In the genomic region with DNA sequence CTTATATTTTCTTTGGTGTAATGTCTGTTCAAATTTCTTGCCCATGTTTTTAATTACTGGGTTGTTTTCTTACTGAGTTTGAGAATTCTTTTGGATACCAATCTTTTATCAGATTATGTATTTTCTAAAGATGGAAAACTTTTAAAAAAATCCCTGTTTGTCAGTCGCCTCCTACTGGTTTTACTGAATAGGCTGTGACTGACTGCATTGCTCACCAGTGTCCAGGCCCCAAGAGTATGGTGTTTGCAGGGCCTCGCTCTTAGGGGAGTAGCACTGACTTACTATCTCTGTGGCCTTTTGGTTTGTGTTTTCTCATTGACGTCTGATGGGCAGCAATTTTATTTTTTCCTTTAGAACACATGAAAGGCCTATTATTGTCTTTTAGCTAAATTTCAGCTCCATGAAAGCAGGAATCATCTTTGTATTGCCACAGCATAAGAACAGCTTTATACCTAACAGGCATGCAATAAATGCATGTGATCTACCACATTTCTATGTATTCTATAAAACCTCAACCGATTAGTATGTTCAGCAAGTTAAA, we compare ENCODE assay signal across 17 cellular contexts.
DNase-seq lines count a peak whose midpoint lies in the region; ATAC-seq and TF ChIP-seq lines count a peak whose summit lies in the region.
"Had no signal": no experiment of that assay in that cellular context is flagged by ENCODE, and none has a peak within 500 bp of the region (broad histone marks: within the 10 kb centered on the region; RNA-seq: fewer than 3 reads in every experiment).

No MANE protein-coding gene starts in this region.

- DNase-seq in ELR (ENCODE audit: low read depth) (peak; percentile 8), OCI-LY7 (ENCODE audit: low spot score) (no peak), foreskin keratinocyte (no peak), neural progenitor cell (ENCODE audit: low spot score) (no peak), transverse colon (no peak), germinal center (ENCODE audit: low spot score) (no peak), ovary (no peak)
- DNase-seq: CD4-positive, alpha-beta memory T cell; DMS53; Kasumi-1; NCI-H1105; NCI-H2081 treated with DMSO at 0.1 percent for 48 hours; OCI-M1; SHP77; SK-N-SH had no signal

- H3K36me3 Mint-ChIP-seq in neural progenitor cell, result peaks cover 8% of the 10 kb centered on the region

- WGBS in transverse colon (ENCODE audit: low coverage in 1 of 2), 2 donors, result 83 to 84% methylated on average over 4 of the region's 4 CpGs
- WGBS in ovary, 3 donors, result 58 to 84% (median 79%) methylated on average over 4 of the region's 4 CpGs

- BruUV-seq in OCI-LY7 (replicated peaks; lab: Mats Ljungman, UMichigan), result no TSS peak

- ATAC-seq in foreskin keratinocyte, result no peak

- H3K36me3 ChIP-seq in OCI-LY7 (ENCODE audit: insufficient read depth, low read length) (peaks cover 47% of the 10 kb centered on the region; the same call in 1 of the 2 replicates), neural progenitor cell (no peaks in the 10 kb centered on the region), transverse colon (no peaks in the 10 kb centered on the region), ovary (no peaks in the 10 kb centered on the region)

- intact Hi-C loops in OCI-LY7 (cut with micrococcal nuclease; ENCODE audit: unreplicated experiment), result no loop called here
- intact Hi-C loops in transverse colon (cut with DNase I; ENCODE audit: low total_unique reads), result no loop called here
- intact Hi-C loops in ovary (cut with DNase I), result no loop called here

- H2AFZ ChIP-seq in OCI-LY7 (ENCODE audit: low read length) (no peak overlapping the region), neural progenitor cell (replicated peaks) (no peak overlapping the region)

- H3K4me3 ChIP-seq in OCI-LY7 (ENCODE audit: low read depth, low read length, poor library complexity, severe bottlenecking), result no peak overlapping the region
- H3K4me3 ChIP-seq in neural progenitor cell, result no peak overlapping the region
- no peak overlapping the region for H3K4me3 ChIP-seq in transverse colon
- H3K4me3 ChIP-seq in ovary, result no peak overlapping the region
- H3K4me3 ChIP-seq: A549, BLaER1 had no signal

- H3K4me1 ChIP-seq in OCI-LY7 (ENCODE audit: insufficient read depth, low read length, poor library complexity, severe bottlenecking), result no peaks in the 10 kb centered on the region
- H3K4me1 ChIP-seq in foreskin keratinocyte, result no peaks in the 10 kb centered on the region
- peaks cover 50% of the 10 kb centered on the region for H3K4me1 ChIP-seq in neural progenitor cell
- peaks cover 0 to 7% (median 3%) of the 10 kb centered on the region in 4 donors for H3K4me1 ChIP-seq in transverse colon
- H3K4me1 ChIP-seq in ovary (ENCODE audit: insufficient read depth), result no peaks in the 10 kb centered on the region
- H3K4me1 ChIP-seq: A549, BLaER1 had no signal

- peaks cover 47% of the 10 kb centered on the region for H3F3A ChIP-seq in neural progenitor cell (ENCODE audit: low read depth)

- H3K9me3 ChIP-seq in OCI-LY7 (ENCODE audit: low read length), result no peaks in the 10 kb centered on the region
- H3K9me3 ChIP-seq in neural progenitor cell (ENCODE audit: low read depth), result no peaks in the 10 kb centered on the region
- no peaks in the 10 kb centered on the region for H3K9me3 ChIP-seq in transverse colon
- no peaks in the 10 kb centered on the region for H3K9me3 ChIP-seq in ovary
- H3K9me3 ChIP-seq: A549, BLaER1, SK-N-SH had no signal

- H3K27ac ChIP-seq in OCI-LY7 (ENCODE audit: low read depth, low read length, poor library complexity, severe bottlenecking) (no peak overlapping the region), foreskin keratinocyte (no peak overlapping the region), neural progenitor cell (no peak overlapping the region), transverse colon (no peak overlapping the region), ovary (no peak overlapping the region)
- H3K27ac ChIP-seq: A549, BLaER1 had no signal

- no peak overlapping the region for H3K4me3 Mint-ChIP-seq in neural progenitor cell
- H3K4me3 Mint-ChIP-seq: CD4-positive, alpha-beta memory T cell had no signal

- H3K4me2 ChIP-seq in OCI-LY7 (ENCODE audit: low read length), result no peak overlapping the region
- H3K4me2 ChIP-seq in neural progenitor cell, result peak overlapping the region; percentile 7
- H3K4me2 ChIP-seq: A549, BLaER1, SK-N-SH had no signal

- TF ChIP-seq CTCF in OCI-LY7 (conservative IDR thresholded peaks at IDR 0.05; ENCODE audit: low read length), result peak; percentile 24; the same call in 1 of the 2 replicates
- TF ChIP-seq CTCF in foreskin keratinocyte (conservative IDR thresholded peaks at IDR 0.05), result peak; percentile 9
- no peak for TF ChIP-seq CTCF in neural progenitor cell (IDR thresholded peaks at IDR 0.05)
- no peak for TF ChIP-seq CTCF in transverse colon (IDR thresholded peaks at IDR 0.05)
- no peak for TF ChIP-seq CTCF in ovary (IDR thresholded peaks at IDR 0.05)

- H3K27me3 Mint-ChIP-seq in neural progenitor cell (ENCODE audit: insufficient read depth, low read depth), result no peaks in the 10 kb centered on the region
- H3K27me3 Mint-ChIP-seq: CD4-positive, alpha-beta memory T cell had no signal

- CTCF ChIA-PET in OCI-LY7 (lab: Charles Lee; ENCODE audit: unreplicated experiment), result no interaction called here

- no peak overlapping the region for H3K27ac Mint-ChIP-seq in neural progenitor cell
- H3K27ac Mint-ChIP-seq: CD4-positive, alpha-beta memory T cell had no signal

- H3K9me2 ChIP-seq in OCI-LY7 (ENCODE audit: insufficient read depth, low read length), result no peaks in the 10 kb centered on the region
- H3K9me2 ChIP-seq: SK-N-SH had no signal

- no peaks in the 10 kb centered on the region for H4K20me1 ChIP-seq in OCI-LY7 (ENCODE audit: insufficient read depth, low read length)
- H4K20me1 ChIP-seq in neural progenitor cell (ENCODE audit: low read depth), result no peaks in the 10 kb centered on the region
- H4K20me1 ChIP-seq: BLaER1 had no signal

- no peak overlapping the region for H3K9ac ChIP-seq in neural progenitor cell
- H3K9ac ChIP-seq: BLaER1, SK-N-SH had no signal

- H3K79me2 ChIP-seq in OCI-LY7 (ENCODE audit: insufficient read depth, low read depth, low read length) (no peaks in the 10 kb centered on the region), neural progenitor cell (ENCODE audit: low read depth) (no peaks in the 10 kb centered on the region)

- TF ChIP-seq EP300 in transverse colon (IDR thresholded peaks at IDR 0.05; ENCODE audit: low read depth) (no peak), ovary (IDR thresholded peaks at IDR 0.05) (no peak)

- no peaks in the 10 kb centered on the region for H3K27me3 ChIP-seq in foreskin keratinocyte
- no peaks in the 10 kb centered on the region for H3K27me3 ChIP-seq in neural progenitor cell
- H3K27me3 ChIP-seq in transverse colon, result no peaks in the 10 kb centered on the region
- no peaks in the 10 kb centered on the region for H3K27me3 ChIP-seq in ovary
- H3K27me3 ChIP-seq: BLaER1 had no signal

- H3K4me1 Mint-ChIP-seq in neural progenitor cell, result peaks cover 35% of the 10 kb centered on the region
- H3K4me1 Mint-ChIP-seq: CD4-positive, alpha-beta memory T cell had no signal

- TF ChIP-seq POLR2A in transverse colon (IDR thresholded peaks at IDR 0.05), result no peak
- no peak for TF ChIP-seq POLR2A in ovary (IDR thresholded peaks at IDR 0.05)

- no peaks in the 10 kb centered on the region for H3K9me3 Mint-ChIP-seq in neural progenitor cell
- H3K9me3 Mint-ChIP-seq: CD4-positive, alpha-beta memory T cell had no signal

- POLR2A ChIA-PET in OCI-LY7 (lab: Charles Lee), result interaction anchor here (0.6 to 1.9 kb wide), 2 partner anchors 11 to 749 kb away, joined by 4 to 7 read pairs; no protein-coding TSS in a partner anchor

- in situ Hi-C loops in transverse colon (cut with MboI; ENCODE audit: low pct_ligation_motif_present in 1 of 4, low pct_unique_long_range_greater_than_20kb in 1 of 4, low sequenced_read_pairs in 3 of 4), result no loop called here

Comparison
In these comparisons a context has a peak if more than half of its experiments do, and no peak if none do; other contexts are left out.
1. CTCF ChIP-seq: peak in OCI-LY7 (single experiment) and foreskin keratinocyte (single experiment); none in neural progenitor cell (single experiment), transverse colon (0 of 5) and ovary (0 of 3).